Comparison of ENCODE assay signal across 26 cellular contexts in the genomic region with DNA sequence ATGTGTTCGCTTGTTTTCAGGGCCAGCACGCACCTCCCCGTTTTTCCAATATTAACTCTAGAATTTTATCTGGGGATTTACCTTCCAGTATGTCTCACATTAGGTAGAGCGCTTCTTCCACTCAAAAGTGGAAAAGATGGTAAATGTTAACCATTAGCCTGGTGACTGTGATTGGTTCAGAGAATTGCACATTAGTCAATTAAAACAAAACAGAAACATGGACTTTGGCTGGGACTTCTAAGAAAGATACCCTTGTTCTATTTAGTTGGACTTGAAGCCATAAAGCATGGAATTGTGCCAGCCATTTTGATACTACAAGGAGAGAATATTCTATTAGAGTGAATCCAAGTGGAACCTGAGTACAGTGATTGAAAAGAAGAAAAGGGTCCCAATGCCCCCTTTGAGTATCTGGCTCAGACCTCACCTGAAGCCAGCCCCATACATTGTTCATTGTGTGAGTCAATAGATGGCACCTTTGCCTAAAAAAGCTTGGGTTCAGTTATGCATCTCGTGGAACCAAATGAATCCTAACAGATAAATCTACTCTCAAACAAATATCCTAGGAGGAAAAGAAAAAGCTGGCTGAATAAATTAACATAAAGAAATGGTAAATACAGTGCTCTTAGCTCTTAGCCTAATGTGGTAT.
"Had no signal": no experiment of that assay in that cellular context is flagged by ENCODE, and none has a peak within 500 bp of the region (broad histone marks: within the 10 kb centered on the region; RNA-seq: fewer than 3 reads in every experiment).

No MANE protein-coding gene starts in this region.

- H3K27ac ChIP-seq: coronary artery, esophagus muscularis mucosa, testis, uterus, VCaP had no signal

- H3K27me3 ChIP-seq: esophagus muscularis mucosa, heart right ventricle, testis, uterus had no signal

- ATAC-seq: activated CD4-positive, CD25-positive, alpha-beta regulatory T cell treated with anti-CD3 and anti-CD28 coated beads, Interleukin-2, amount 50 U/mL, for 24 hours; activated T-cell treated with anti-CD3 and anti-CD28 coated beads, Interleukin-2, amount 50 U/mL, for 72 hours; sciatic nerve had no signal

- FAIRE-seq: bronchial epithelial cell, frontal cortex, keratinocyte had no signal

- H3K36me3 Mint-ChIP-seq: activated naive CD8-positive, alpha-beta T cell treated with anti-CD3 and anti-CD28 coated beads, Interleukin-2, amount 10 ng/mL, durations not matched to agents 7 days and 5 days; memory B cell had no signal

- H3K36me3 ChIP-seq: esophagus muscularis mucosa, heart right ventricle, spleen, uterus had no signal

- H3K4me1 ChIP-seq: spleen, testis, uterus had no signal

- H3K4me3 ChIP-seq: coronary artery, esophagus muscularis mucosa, heart right ventricle, spleen, testis, uterus had no signal

- H3K27ac Mint-ChIP-seq: activated CD4-positive, alpha-beta memory T cell treated with anti-CD3 and anti-CD28 coated beads, Interleukin-2, amount 10 ng/mL, durations not matched to agents 7 days and 5 days; activated CD4-positive, alpha-beta T cell treated with anti-CD3 and anti-CD28 coated beads, Interleukin-2, amount 10 ng/mL, durations not matched to agents 24 days and 14 days; activated naive CD4-positive, alpha-beta T cell treated with anti-CD3 and anti-CD28 coated beads for 36 hours; activated naive CD8-positive, alpha-beta T cell treated with anti-CD3 and anti-CD28 coated beads, Interleukin-2, amount 10 ng/mL, durations not matched to agents 7 days and 5 days; activated T-cell treated with anti-CD3 and anti-CD28 coated beads, Interleukin-2, amount 50 U/mL, for 72 hours; memory B cell; T-helper 2 cell treated with Interferon-gamma antibody and Interleukin-4, amounts not matched to agents 5 μg/mL and 100 μg/mL, for 36 hours had no signal

- H3K4me1 Mint-ChIP-seq: activated CD4-positive, alpha-beta memory T cell treated with anti-CD3 and anti-CD28 coated beads, Interleukin-2, amount 10 ng/mL, durations not matched to agents 7 days and 5 days; activated CD4-positive, alpha-beta T cell treated with anti-CD3 and anti-CD28 coated beads, Interleukin-2, amount 10 ng/mL, durations not matched to agents 24 days and 14 days; activated naive CD8-positive, alpha-beta T cell treated with anti-CD3 and anti-CD28 coated beads, Interleukin-2, amount 10 ng/mL, durations not matched to agents 7 days and 5 days; memory B cell had no signal

- DNase-seq: activated CD4-positive, alpha-beta memory T cell treated with anti-CD3 and anti-CD28 coated beads, Interleukin-2, amount 10 ng/mL, durations not matched to agents 7 days and 5 days; activated CD4-positive, alpha-beta T cell treated with anti-CD3 and anti-CD28 coated beads, Interleukin-2, amount 10 ng/mL, durations not matched to agents 24 days and 14 days; activated effector memory CD4-positive, alpha-beta T cell treated with Interleukin-2 at 50 U/mL for 16 hours; activated naive CD4-positive, alpha-beta T cell treated with anti-CD3 and anti-CD28 coated beads for 36 hours; activated naive CD8-positive, alpha-beta T cell treated with anti-CD3 and anti-CD28 coated beads, Interleukin-2, amount 10 ng/mL, durations not matched to agents 7 days and 5 days; activated T-cell treated with anti-CD3 and anti-CD28 coated beads, Interleukin-2, amount 50 U/mL, for 72 hours; amniotic stem cell; heart right ventricle; left ventricle myocardium superior; occipital lobe; spleen; stimulated activated CD4-positive, alpha-beta T cell treated with anti-CD3 and anti-CD28 coated beads, Interleukin-4, amount 100 ng/mL, for 1 hour; stimulated activated naive CD4-positive, alpha-beta T cell; testis; trophoblast cell; uterus had no signal

- H3K9me3 ChIP-seq: esophagus muscularis mucosa, heart right ventricle, spleen, testis, uterus had no signal

- H3K4me3 Mint-ChIP-seq: activated CD4-positive, alpha-beta memory T cell treated with anti-CD3 and anti-CD28 coated beads, Interleukin-2, amount 10 ng/mL, durations not matched to agents 7 days and 5 days; activated CD4-positive, alpha-beta T cell treated with anti-CD3 and anti-CD28 coated beads, Interleukin-2, amount 10 ng/mL, durations not matched to agents 24 days and 14 days; activated naive CD4-positive, alpha-beta T cell treated with anti-CD3 and anti-CD28 coated beads for 36 hours; activated naive CD8-positive, alpha-beta T cell treated with anti-CD3 and anti-CD28 coated beads, Interleukin-2, amount 10 ng/mL, durations not matched to agents 7 days and 5 days; activated T-cell treated with anti-CD3 and anti-CD28 coated beads, Interleukin-2, amount 50 U/mL, for 72 hours; memory B cell; T-helper 2 cell treated with Interferon-gamma antibody and Interleukin-4, amounts not matched to agents 5 μg/mL and 100 μg/mL, for 36 hours had no signal
